8 cellular contexts compared by ENCODE assay signal in the genomic region with DNA sequence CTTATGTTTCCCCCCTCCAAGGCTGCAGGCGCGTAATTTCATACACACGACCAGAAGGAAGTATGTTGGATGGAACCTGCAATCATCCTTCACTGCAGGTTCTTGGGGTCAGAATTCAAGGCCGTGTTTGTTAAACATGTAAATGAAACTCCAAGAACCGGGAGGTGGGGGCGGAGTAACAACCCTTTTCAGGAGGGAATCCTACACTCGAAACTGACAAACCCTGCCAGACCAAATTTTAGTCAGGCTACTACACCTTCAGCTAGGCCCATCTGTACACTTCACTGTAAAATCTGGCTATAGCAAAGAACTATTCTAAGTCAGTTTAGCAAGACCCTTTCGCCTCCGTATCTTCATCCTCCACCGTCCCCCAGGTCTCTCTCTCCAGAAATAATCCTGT. TPM values are rescaled to one million over a fixed set of nuclear protein-coding genes. Genes with fewer than 3 reads are reported as not detected.
DNase-seq lines count a peak whose midpoint lies in the region; ATAC-seq, FAIRE-seq and TF ChIP-seq lines count a peak whose summit lies in the region.

No MANE protein-coding gene starts in this region.

- DNase-seq in NCI-H69 (lab: John Stamatoyannopoulos, UW) (peak; percentile 41), endodermal cell (peak; percentile 51), pancreas (no peak), dermis blood vessel endothelial cell (no peak), aorta (no peak), NCI-H2081 (lab: John Stamatoyannopoulos, UW) (no peak)
- no peak for DNase-seq in stimulated activated CD4-positive, alpha-beta T cell treated with anti-CD3 and anti-CD28 coated beads, Interleukin-12 subunit alpha, Interleukin-12 subunit beta, amount 100 ng/mL, for 4 hours

- peaks cover 30% of the 10 kb centered on the region for H3K36me3 Mint-ChIP-seq in endodermal cell (ENCODE audit: low read depth)

- H4K20me1 ChIP-seq in DOHH2 (ENCODE audit: control insufficient read depth, insufficient read depth, low read depth, low read length), result no peaks in the 10 kb centered on the region

- H3K27ac ChIP-seq in DOHH2 (ENCODE audit: low read depth, low read length), result no peak overlapping the region
- H3K27ac ChIP-seq in endodermal cell (ENCODE audit: low read depth, low read length), result no peak overlapping the region
- H3K27ac ChIP-seq in pancreas, result peak overlapping the region in 1 of 4 donors; percentile 74
- H3K27ac ChIP-seq in aorta (ENCODE audit: low read depth in 1 of 2, low read length in 2 of 2), result no peak overlapping the region

- H3K27me3 ChIP-seq in DOHH2 (ENCODE audit: control insufficient read depth, low read length), result no peaks in the 10 kb centered on the region
- H3K27me3 ChIP-seq in endodermal cell (ENCODE audit: control insufficient read depth, insufficient read depth, low read length, poor library complexity, severe bottlenecking), result no peaks in the 10 kb centered on the region
- H3K27me3 ChIP-seq in pancreas, result no peaks in the 10 kb centered on the region
- no peaks in the 10 kb centered on the region for H3K27me3 ChIP-seq in aorta (ENCODE audit: control insufficient read depth in 1 of 2, insufficient read depth in 2 of 2, low read length in 1 of 2)

- no peak overlapping the region for H3K9ac ChIP-seq in endodermal cell (ENCODE audit: extremely low read depth, low read length, poor library complexity, severe bottlenecking)

- intact Hi-C loops in pancreas (cut with DNase I) (no loop called here), aorta (cut with DNase I) (no loop called here)

- WGBS in endodermal cell (ENCODE audit: insufficient coverage in 1 of 2, insufficient read length in 1 of 2), 2 experiments, result 40 to 56% methylated on average over 6 to 10 of the region's 10 CpGs
- WGBS in pancreas, 2 donors, result 27 to 32% methylated on average over 10 of the region's 10 CpGs
- WGBS in aorta, 2 donors, result 36 to 43% methylated on average over 10 of the region's 10 CpGs

- no peak for ATAC-seq in pancreas
- no peak for ATAC-seq in aorta (ENCODE audit: low FRiP score)

- H3K4me3 Mint-ChIP-seq in endodermal cell, result peak overlapping the region; percentile 86

- H3K9me2 ChIP-seq in DOHH2 (replicated peaks; ENCODE audit: control insufficient read depth, low read length), result no peaks in the 10 kb centered on the region

- H3K4me3 ChIP-seq in DOHH2 (ENCODE audit: low read length) (peak overlapping the region; percentile 98), endodermal cell (ENCODE audit: low read length) (peak overlapping the region; percentile 85), pancreas (peak overlapping the region in 3 of 4 donors; percentile 80 to 94 (median 82)), aorta (ENCODE audit: low read length in 2 of 2) (peak overlapping the region in 1 of 2 donors; percentile 93)

- H3K4me1 ChIP-seq in DOHH2 (ENCODE audit: control insufficient read depth, low read length) (peaks cover 12% of the 10 kb centered on the region), endodermal cell (ENCODE audit: control insufficient read depth, insufficient read depth, low read length) (no peaks in the 10 kb centered on the region), pancreas (peaks cover 0 to 8% (median 0%) of the 10 kb centered on the region in 3 donors), aorta (ENCODE audit: control insufficient read depth in 1 of 2, insufficient read depth in 2 of 2, low read length in 2 of 2) (peaks cover 0 to 2% of the 10 kb centered on the region in 2 donors)

- peaks cover 19% of the 10 kb centered on the region for H3K36me3 ChIP-seq in DOHH2 (ENCODE audit: control insufficient read depth, low read length)
- H3K36me3 ChIP-seq in endodermal cell (ENCODE audit: control insufficient read depth, insufficient read depth, low read length), result peaks cover 7% of the 10 kb centered on the region
- H3K36me3 ChIP-seq in pancreas, result no peaks in the 10 kb centered on the region
- no peaks in the 10 kb centered on the region for H3K36me3 ChIP-seq in aorta (ENCODE audit: control insufficient read depth in 1 of 2, insufficient read depth in 2 of 2, low read length in 1 of 2)

- peaks cover 16% of the 10 kb centered on the region for H3K4me1 Mint-ChIP-seq in endodermal cell

- H3K27me3 Mint-ChIP-seq in endodermal cell (ENCODE audit: insufficient read depth), result no peaks in the 10 kb centered on the region

- H3K27ac Mint-ChIP-seq in endodermal cell, result no peak overlapping the region

- peaks cover 2% of the 10 kb centered on the region for H3K9me3 Mint-ChIP-seq in endodermal cell

- H3F3A ChIP-seq in DOHH2 (ENCODE audit: control insufficient read depth, insufficient read depth), result no peaks in the 10 kb centered on the region

- H3K4me2 ChIP-seq in DOHH2 (ENCODE audit: low read length), result peak overlapping the region; percentile 96

- H3K9me3 ChIP-seq in DOHH2 (ENCODE audit: control insufficient read depth, insufficient read depth, low read length) (no peaks in the 10 kb centered on the region), endodermal cell (ENCODE audit: control insufficient read depth, low read length) (peaks cover 6% of the 10 kb centered on the region), pancreas (no peaks in the 10 kb centered on the region), aorta (ENCODE audit: control insufficient read depth, low read length) (no peaks in the 10 kb centered on the region)

- peaks cover 27% of the 10 kb centered on the region for H3K79me2 ChIP-seq in DOHH2 (ENCODE audit: control insufficient read depth, low read length)

- FAIRE-seq in pancreas (lab: Jason Lieb, UNC), result no peak

- TF ChIP-seq CTCF in DOHH2 (IDR thresholded peaks at IDR 0.05; ENCODE audit: low read depth, low read length, poor library complexity, severe bottlenecking) (no peak), endodermal cell (conservative IDR thresholded peaks at IDR 0.05) (no peak), pancreas (IDR thresholded peaks at IDR 0.05) (no peak)

RNA-seq across cellular contexts. Expression of gene ZNF607, which starts 1.2 kb away (rescaled TPM):
- 10 to 100 TPM; 21.6 to 24.0 TPM for total RNA-seq in endodermal cell
- polyA plus RNA-seq in endodermal cell (2013, experiment 1 of 2), result 13.6 TPM
- polyA plus RNA-seq in endodermal cell (2013, experiment 2 of 2), result 12.9 TPM
- total RNA-seq in pancreas, result 1 to 10 TPM; 2.1 to 7.6 (median 3.2) TPM
- polyA plus RNA-seq in pancreas, result 1 to 10 TPM; 2.3 to 4.8 TPM
- total RNA-seq in dermis blood vessel endothelial cell, result 4.6 and 4.8 TPM in 2 replicates
- 1 to 10 TPM; 5.0 to 8.4 TPM for total RNA-seq in aorta
- 1 to 10 TPM in 1 of 2 donors, under 1 TPM in 1; 0.63 to 4.7 TPM for polyA plus RNA-seq in aorta

Comparison
In these comparisons a context has a peak if more than half of its experiments do, and no peak if none do; other contexts are left out.
1. DNase-seq: peak in NCI-H69 (single experiment) and endodermal cell (single experiment); none in pancreas (0 of 6), dermis blood vessel endothelial cell (single experiment), aorta (0 of 2), stimulated activated CD4-positive, alpha-beta T cell treated with anti-CD3 and anti-CD28 coated beads, Interleukin-12 subunit alpha, Interleukin-12 subunit beta, amount 100 ng/mL, for 4 hours (single experiment) and NCI-H2081 (0 of 2).